Comparison of ENCODE assay signal across 8 cellular contexts in the genomic region with DNA sequence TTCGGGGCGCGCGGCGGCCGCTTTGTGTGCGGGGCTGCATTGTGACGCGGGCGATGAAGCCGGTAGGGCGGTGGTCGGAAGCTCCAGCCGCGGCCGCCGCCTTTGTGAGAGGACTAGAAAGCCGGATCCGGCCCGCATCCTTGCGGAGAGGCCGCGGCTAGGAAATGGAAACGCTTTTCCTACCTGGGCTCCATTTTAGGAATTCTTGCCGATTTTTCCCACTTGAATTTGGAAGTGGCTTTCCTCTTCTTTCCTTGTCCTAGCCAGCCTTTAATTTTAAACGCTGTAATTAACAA. TPM values are rescaled to one million over a fixed set of nuclear protein-coding genes. Genes with fewer than 3 reads are reported as not detected.
DNase-seq lines count a peak whose midpoint lies in the region; ATAC-seq and TF ChIP-seq lines count a peak whose summit lies in the region.

No MANE protein-coding gene starts in this region.

- H3K9me3 ChIP-seq in OCI-LY3 (ENCODE audit: insufficient read depth, low read length) (no peaks in the 10 kb centered on the region), neuronal stem cell (replicated peaks in 1 of 2; ENCODE audit: control insufficient read depth in 2 of 2, insufficient read depth in 1 of 2, low read depth in 1 of 2, low read length in 2 of 2) (no peaks in the 10 kb centered on the region)

- H3K79me2 ChIP-seq in OCI-LY3 (ENCODE audit: low read length), result peaks cover 75% of the 10 kb centered on the region

- H3K18ac ChIP-seq in neuronal stem cell (ENCODE audit: low read length), result peak overlapping the region; percentile 94

- H3K4me3 ChIP-seq in GM06990 (replicated peaks; ENCODE audit: low read depth, low read length), result peak overlapping the region; percentile 91
- peak overlapping the region; percentile 95 for H3K4me3 ChIP-seq in OCI-LY3 (ENCODE audit: low read length)
- H3K4me3 ChIP-seq in neuronal stem cell (ENCODE audit: low read length in 2 of 2), result peak overlapping the region; percentile 83 to 100

- H4K20me1 ChIP-seq in OCI-LY3 (ENCODE audit: insufficient read depth, low read length), result peaks cover 20% of the 10 kb centered on the region

- H3K14ac ChIP-seq in neuronal stem cell (ENCODE audit: low read length), result no peak overlapping the region

- DNase-seq in GM06990 (ENCODE audit: extremely low read depth, insufficient read length) (no peak), epithelial cell of prostate (ENCODE audit: low read depth, low spot score) (no peak), neuronal stem cell (ENCODE audit: low spot score) (no peak), ACHN (no peak), occipital lobe (lab: John Stamatoyannopoulos, UW) (no peak)
- no peak for DNase-seq in stimulated activated CD4-positive, alpha-beta T cell treated with anti-CD3 and anti-CD28 coated beads, Interleukin-15, amount 100 ng/mL, for 24 hours

- H2BK15ac ChIP-seq in neuronal stem cell (ENCODE audit: low read length), result no peak overlapping the region

- in situ Hi-C loops in ACHN (cut with HindIII; ENCODE audit: low pct_ligation_motif_present, low pct_unique_long_range_greater_than_20kb, low sequenced_read_pairs), result no loop called here

- H3K27me3 ChIP-seq in GM06990 (replicated peaks; ENCODE audit: control insufficient read depth, insufficient read depth, low read length), result no peaks in the 10 kb centered on the region
- H3K27me3 ChIP-seq in OCI-LY3 (ENCODE audit: low read depth, low read length), result no peaks in the 10 kb centered on the region
- no peaks in the 10 kb centered on the region for H3K27me3 ChIP-seq in neuronal stem cell (ENCODE audit: control insufficient read depth in 3 of 3, insufficient read depth in 3 of 3, low read depth in 1 of 3, low read length in 3 of 3)

- ATAC-seq in HG03196 (IDR thresholded peaks at IDR 0.05; ENCODE audit: unreplicated experiment), result no peak

- H3K79me1 ChIP-seq in neuronal stem cell (ENCODE audit: low read depth, low read length), result no peaks in the 10 kb centered on the region

- H3K4me2 ChIP-seq in OCI-LY3 (ENCODE audit: low read length) (peak overlapping the region; percentile 98), neuronal stem cell (ENCODE audit: insufficient read depth, low read length, poor library complexity, severe bottlenecking) (no peak overlapping the region)

- no peak overlapping the region for H2AK5ac ChIP-seq in neuronal stem cell (ENCODE audit: low read depth, low read length)

- H2BK120ac ChIP-seq in neuronal stem cell (ENCODE audit: low read depth, low read length), result no peak overlapping the region

- no peak overlapping the region for H2BK12ac ChIP-seq in neuronal stem cell (ENCODE audit: low read length)

- H3K27ac ChIP-seq in OCI-LY3 (ENCODE audit: low read length) (peak overlapping the region; percentile 100), epithelial cell of prostate (peak overlapping the region; percentile 95), neuronal stem cell (replicated peaks; ENCODE audit: low read length) (peak overlapping the region; percentile 87)

- TF ChIP-seq CTCF in GM06990 (IDR thresholded peaks at IDR 0.05; ENCODE audit: insufficient read depth, low read length, poor library complexity, severe bottlenecking) (no peak), OCI-LY3 (IDR thresholded peaks at IDR 0.05; ENCODE audit: low read depth, low read length) (no peak)

- H3K36me3 ChIP-seq in GM06990 (ENCODE audit: control insufficient read depth, insufficient read depth, low read length) (no peaks in the 10 kb centered on the region; the same call in 1 of the 2 replicates), OCI-LY3 (replicated peaks; ENCODE audit: low read depth, low read length) (peaks cover 28% of the 10 kb centered on the region), neuronal stem cell (replicated peaks in 1 of 2; ENCODE audit: control insufficient read depth in 2 of 2, insufficient read depth in 2 of 2, low read length in 2 of 2) (peaks cover 0 to 26% of the 10 kb centered on the region in 2 donors)

- no peak overlapping the region for H4K8ac ChIP-seq in neuronal stem cell (ENCODE audit: low read depth, low read length)

- H3K4me1 ChIP-seq in OCI-LY3 (ENCODE audit: low read length) (peaks cover 66% of the 10 kb centered on the region), neuronal stem cell (ENCODE audit: control insufficient read depth in 2 of 2, insufficient read depth in 1 of 2, low read depth in 1 of 2, low read length in 2 of 2) (peaks cover 10 to 13% of the 10 kb centered on the region in 2 donors)

- no peak overlapping the region for H4K91ac ChIP-seq in neuronal stem cell (ENCODE audit: low read depth, low read length, poor library complexity)

- H2AFZ ChIP-seq in OCI-LY3 (ENCODE audit: low read depth, low read length), result no peak overlapping the region
- H2AFZ ChIP-seq in neuronal stem cell (ENCODE audit: low read length), result no peak overlapping the region

- peak overlapping the region; percentile 75 for H2BK5ac ChIP-seq in neuronal stem cell (ENCODE audit: low read length)

- H3K4ac ChIP-seq in neuronal stem cell (ENCODE audit: low read length), result no peak overlapping the region

- WGBS in neuronal stem cell (ENCODE audit: extremely low coverage in 2 of 2, insufficient read length in 2 of 2, insufficient replicate concordance in 1 of 2), 2 donors, result no CpG with 5 or more reads among the region's 26 CpGs

- peak overlapping the region; percentile 73 for H3K23ac ChIP-seq in neuronal stem cell (ENCODE audit: low read depth, low read length, poor library complexity)

- H3K9ac ChIP-seq in OCI-LY3 (ENCODE audit: low read length), result peak overlapping the region; percentile 100
- peak overlapping the region; percentile 95 for H3K9ac ChIP-seq in neuronal stem cell (ENCODE audit: low read depth, low read length, poor library complexity)

RNA-seq across cellular contexts. Expression of gene TMSB4X, which starts 0.7 kb away (rescaled TPM):
- polyA plus RNA-seq in neuronal stem cell (2013, experiment 1 of 2), result 3,189 TPM
- 3,111 TPM for polyA plus RNA-seq in neuronal stem cell (2013, experiment 2 of 2)
- 4,817 TPM for total RNA-seq in occipital lobe
